Comparison of ENCODE assay signal across 20 cellular contexts in the genomic region with DNA sequence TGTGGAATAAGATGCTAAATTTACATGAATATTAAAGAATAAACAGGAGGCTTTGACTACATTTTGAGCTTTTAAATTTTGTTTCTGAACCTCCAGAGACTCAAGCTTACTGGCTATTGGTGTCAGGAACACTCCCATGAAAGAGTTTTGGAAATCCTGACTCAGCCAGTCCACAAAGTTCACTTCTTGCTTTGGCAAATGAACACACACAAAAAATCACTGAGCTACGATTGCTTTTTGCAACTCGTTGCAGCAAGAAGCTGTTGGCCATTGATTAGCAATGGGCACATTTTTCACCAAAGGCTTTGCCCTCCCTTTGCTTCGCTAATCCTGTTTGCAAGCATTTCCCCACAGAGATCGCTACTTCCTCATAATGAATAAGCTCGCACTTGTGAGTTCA.
A peak's percentile ranks its signal among the peaks of the same experiment; 100 is the strongest.
DNase-seq lines count a peak whose midpoint lies in the region; TF ChIP-seq lines count a peak whose summit lies in the region.
"Had no signal": no experiment of that assay in that cellular context is flagged by ENCODE, and none has a peak within 500 bp of the region (broad histone marks: within the 10 kb centered on the region; RNA-seq: fewer than 3 reads in every experiment).

No MANE protein-coding gene starts in this region.

- in situ Hi-C loops in G401 (cut with HindIII; ENCODE audit: low sequenced_read_pairs) = no loop called here

- H3K4me3 ChIP-seq in epithelial cell of esophagus (ENCODE audit: low read length) = no peak overlapping the region
- H3K4me3 ChIP-seq: GM12878 had no signal

- DNase-seq in MV-4-11 (lab: John Stamatoyannopoulos, UW) (peak; percentile 12), NCI-H82 (lab: John Stamatoyannopoulos, UW) (peak; percentile 85), epithelial cell of esophagus (ENCODE audit: low read depth) (peak; percentile 9), mucosa of gallbladder (ENCODE audit: low spot score) (peak; percentile 23), SW 1271 (lab: John Stamatoyannopoulos, UW) (no peak), G401 (ENCODE audit: low spot score) (no peak), epidermal melanocyte (ENCODE audit: insufficient read length, low spot score) (no peak)
- no peak for DNase-seq in stimulated activated CD4-positive, alpha-beta T cell treated with anti-CD3 and anti-CD28 coated beads, Interleukin-2, amount 100 ng/mL, for 24 hours
- DNase-seq: ACHN; BE2C; C1 segment of cervical spinal cord; CD4-positive, CD25-positive, alpha-beta regulatory T cell; CD8-positive, alpha-beta memory T cell; COR-L47; DMS153; DMS79 treated with DMSO at 0.1 percent for 48 hours; GOT3; H7; HFFc6 had no signal

- no peak for TF ChIP-seq CTCF in epithelial cell of esophagus (IDR thresholded peaks at IDR 0.05; ENCODE audit: insufficient read depth, low read depth, low read length, missing control alignments)

Comparison
In these comparisons a context has a peak if more than half of its experiments do, and no peak if none do; other contexts are left out.
1. DNase-seq: peak in MV-4-11 (single experiment), NCI-H82 (single experiment), epithelial cell of esophagus (single experiment) and mucosa of gallbladder (single experiment); none in SW 1271 (0 of 2), stimulated activated CD4-positive, alpha-beta T cell treated with anti-CD3 and anti-CD28 coated beads, Interleukin-2, amount 100 ng/mL, for 24 hours (0 of 2), G401 (single experiment) and epidermal melanocyte (single experiment).